8 cellular contexts compared by ENCODE assay signal in genomic region chr7:124032369-124033092, GRCh38. TPM values are rescaled to one million over a fixed set of nuclear protein-coding genes. Genes with fewer than 3 reads are reported as not detected.
DNase-seq lines count a peak whose midpoint lies in the region; ATAC-seq and TF ChIP-seq lines count a peak whose summit lies in the region.

TSS of gene TMEM229A (minus strand) at chr7:124033067. CDS start at chr7:124033003, 64 bp downstream.

- peaks cover 5 to 8% of the 10 kb centered on the region in 2 donors for H3K4me1 ChIP-seq in ascending aorta

- DNase-seq in AG08395 (ENCODE audit: low spot score) (peak; percentile 62), NCI-H2029 treated with DMSO at 0.1 percent for 48 hours (lab: John Stamatoyannopoulos, UW) (peak; percentile 46), ascending aorta (ENCODE audit: low spot score in 2 of 2) (no peak), hypothalamus (lab: John Stamatoyannopoulos, UW) (peak in 46 of 51 donors; percentile 26 to 87 (median 66)), putamen (ENCODE audit: low spot score) (peak; percentile 70), SKM-1 (lab: John Stamatoyannopoulos, UW; ENCODE audit: unreplicated experiment) (no peak)

- H3K9me3 ChIP-seq in ascending aorta: no peaks in the 10 kb centered on the region

- no peaks in the 10 kb centered on the region for H3K36me3 ChIP-seq in ascending aorta

- H3K4me3 ChIP-seq in ascending aorta: peak within 1 kb of the TSS; percentile 53 to 72

- H3K27ac ChIP-seq in ascending aorta: no peak within 1 kb of the TSS

- no peak for TF ChIP-seq CTCF in ascending aorta (IDR thresholded peaks at IDR 0.05)

- ATAC-seq in GM18868 (IDR thresholded peaks at IDR 0.05; ENCODE audit: unreplicated experiment): peak; percentile 73
- ATAC-seq in HG03521 (IDR thresholded peaks at IDR 0.05; ENCODE audit: unreplicated experiment): no peak

- intact Hi-C loops in ascending aorta (cut with DNase I): no loop called here

- H3K27me3 ChIP-seq in ascending aorta: peaks cover 7% of the 10 kb centered on the region

RNA-seq across cellular contexts. Expression of gene TMEM229A, which starts in this region (rescaled TPM):
- not detected for total RNA-seq in ascending aorta

Comparison
In these comparisons a context has a peak if more than half of its experiments do, and no peak if none do; other contexts are left out.
1. DNase-seq: peak in AG08395 (single experiment), NCI-H2029 treated with DMSO at 0.1 percent for 48 hours (single experiment), hypothalamus (46 of 51) and putamen (single experiment); none in ascending aorta (0 of 2) and SKM-1 (single experiment).